In the genomic region with DNA sequence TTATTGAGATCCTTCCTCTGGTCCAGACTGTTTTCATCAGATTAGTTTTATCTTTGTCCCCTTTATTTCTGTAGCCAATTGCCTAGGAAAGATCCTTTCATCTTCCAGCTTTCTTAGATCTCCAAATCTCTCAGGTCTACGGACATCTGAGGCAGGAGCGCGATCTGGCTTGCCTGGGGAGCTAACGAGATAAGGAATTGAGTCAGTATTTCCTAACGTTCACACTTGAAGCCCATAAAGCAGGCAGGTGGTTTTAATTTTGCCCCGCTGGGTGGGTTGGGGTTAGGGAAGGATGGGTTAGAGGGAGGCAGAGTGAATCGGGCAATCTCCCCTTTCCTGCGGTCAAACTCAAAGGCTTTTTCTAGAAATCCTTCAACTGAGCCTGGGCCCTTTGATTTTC, we compare ENCODE assay signal across 10 cellular contexts. TPM values are rescaled to one million over a fixed set of nuclear protein-coding genes. Genes with fewer than 3 reads are reported as not detected.
A peak's percentile ranks its signal among the peaks of the same experiment; 100 is the strongest.
DNase-seq lines count a peak whose midpoint lies in the region; ATAC-seq and TF ChIP-seq lines count a peak whose summit lies in the region.
"Had no signal": no experiment of that assay in that cellular context is flagged by ENCODE, and none has a peak within 500 bp of the region (broad histone marks: within the 10 kb centered on the region; RNA-seq: fewer than 3 reads in every experiment).

No MANE protein-coding gene starts in this region.

- ATAC-seq in right cardiac atrium (no peak), Right ventricle myocardium inferior (no peak), upper lobe of right lung (no peak)

- no peaks in the 10 kb centered on the region for H3K36me3 Mint-ChIP-seq in mesothelial cell of epicardium

- no peaks in the 10 kb centered on the region for H3K27me3 Mint-ChIP-seq in mesothelial cell of epicardium (ENCODE audit: low read depth)

- peaks cover 8% of the 10 kb centered on the region for H3K4me1 Mint-ChIP-seq in mesothelial cell of epicardium

- WGBS in right cardiac atrium, result 67% methylated on average over 8 of the region's 8 CpGs

- H3K27ac Mint-ChIP-seq in mesothelial cell of epicardium, result peak overlapping the region; percentile 34

- intact Hi-C loops in right cardiac atrium (cut with DNase I), result loop anchor here in 3 of 4 donors (10.0 kb wide), 3 partner anchors 125 to 145 kb away; a partner anchor contains a TSS
- intact Hi-C loops in Right ventricle myocardium inferior (cut with DNase I), result loop anchor here (2.0 to 5.0 kb wide), 2 partner anchors 72 to 137 kb away; a partner anchor contains a TSS
- intact Hi-C loops in ascending aorta (cut with DNase I), result loop anchor here (1.0 to 5.0 kb wide), 4 partner anchors 96 to 141 kb away; a partner anchor contains a TSS
- intact Hi-C loops in upper lobe of right lung (cut with DNase I), result no loop called here

- H3K4me3 ChIP-seq in right cardiac atrium (ENCODE audit: low read length) (peak overlapping the region; percentile 29), ascending aorta (peak overlapping the region; percentile 81 to 90), upper lobe of right lung (peak overlapping the region; percentile 94)

- DNase-seq in right cardiac atrium (no peak), Right ventricle myocardium inferior (ENCODE audit: missing footprints) (no peak), ascending aorta (ENCODE audit: low spot score in 2 of 2) (no peak), mesothelial cell of epicardium (ENCODE audit: low spot score in 2 of 2, unreplicated experiment in 2 of 2) (no peak), upper lobe of right lung (no peak), NCI-H526 treated with DMSO at 0.1 percent for 48 hours (lab: John Stamatoyannopoulos, UW) (no peak), DMS 273 treated with DMSO at 0.1 percent for 48 hours (lab: John Stamatoyannopoulos, UW) (no peak), NCI-H1092 treated with DMSO at 0.1 percent for 48 hours (lab: John Stamatoyannopoulos, UW) (no peak)

- H3K36me3 ChIP-seq in ascending aorta (no peaks in the 10 kb centered on the region), upper lobe of right lung (no peaks in the 10 kb centered on the region)

- H3K27me3 ChIP-seq in right cardiac atrium (ENCODE audit: control insufficient read depth, insufficient read depth) (no peaks in the 10 kb centered on the region), ascending aorta (no peaks in the 10 kb centered on the region), upper lobe of right lung (no peaks in the 10 kb centered on the region)
- H3K27me3 ChIP-seq: BE2C, SJSA1 had no signal

- no peaks in the 10 kb centered on the region for H3K9me3 Mint-ChIP-seq in mesothelial cell of epicardium

- H3K4me3 Mint-ChIP-seq in mesothelial cell of epicardium, result peak overlapping the region; percentile 98

- TF ChIP-seq CTCF in ascending aorta (IDR thresholded peaks at IDR 0.05) (no peak), mesothelial cell of epicardium (IDR thresholded peaks at IDR 0.05; ENCODE audit: unreplicated experiment) (no peak), upper lobe of right lung (IDR thresholded peaks at IDR 0.05) (no peak)

- H3K27ac ChIP-seq in right cardiac atrium (ENCODE audit: low read length) (no peak overlapping the region), ascending aorta (no peak overlapping the region), upper lobe of right lung (no peak overlapping the region)
- H3K27ac ChIP-seq: SJSA1 had no signal

- H3K4me1 ChIP-seq in right cardiac atrium (ENCODE audit: control insufficient read depth, insufficient read depth, low read length) (no peaks in the 10 kb centered on the region), ascending aorta (peaks cover 0 to 7% of the 10 kb centered on the region in 2 donors), upper lobe of right lung (peaks cover 11% of the 10 kb centered on the region)
- H3K4me1 ChIP-seq: BE2C had no signal

- no peaks in the 10 kb centered on the region for H3K9me3 ChIP-seq in right cardiac atrium (ENCODE audit: control insufficient read depth, low read length)
- H3K9me3 ChIP-seq in ascending aorta, result no peaks in the 10 kb centered on the region
- H3K9me3 ChIP-seq in upper lobe of right lung, result no peaks in the 10 kb centered on the region
- H3K9me3 ChIP-seq: BE2C, SJSA1 had no signal

RNA-seq across cellular contexts. Expression of a gene that starts 0.7 kb away (rescaled TPM):
- 10 to 100 TPM in 1 of 4 donors, 1 to 10 TPM in 3; 5.7 to 15.8 (median 8.3) TPM for total RNA-seq in right cardiac atrium
- polyA plus RNA-seq in right cardiac atrium, result 5.4 TPM
- total RNA-seq in Right ventricle myocardium inferior, result 8.4 TPM
- 93.4 TPM for total RNA-seq in ascending aorta
- 54.8 to 65.5 TPM (median 61.8 TPM) in 3 replicates for total RNA-seq in mesothelial cell of epicardium
- 29.5 TPM for total RNA-seq in upper lobe of right lung

RNA-seq across cellular contexts. Expression of a gene that starts 38.0 kb away (rescaled TPM):
- total RNA-seq in right cardiac atrium (10 to 100 TPM in 2 of 4 donors, 1 to 10 TPM in 2; 8.3 to 11.2 (median 10.0) TPM), Right ventricle myocardium inferior (7.5 TPM), ascending aorta (17.7 TPM), mesothelial cell of epicardium (115 to 127 TPM (median 120 TPM) in 3 replicates), upper lobe of right lung (35.2 TPM)
- polyA plus RNA-seq in right cardiac atrium, result 8.8 TPM

RNA-seq across cellular contexts. Expression of a gene that starts 38.1 kb away (rescaled TPM):
- total RNA-seq in right cardiac atrium (10 to 100 TPM; 16.6 to 20.8 (median 17.7) TPM), Right ventricle myocardium inferior (15.3 TPM), ascending aorta (36.0 TPM), mesothelial cell of epicardium (21.6 to 26.5 TPM (median 21.8 TPM) in 3 replicates), upper lobe of right lung (20.2 TPM)
- polyA plus RNA-seq in right cardiac atrium, result 14.7 TPM

RNA-seq across cellular contexts. Expression of a gene that starts 50.4 kb away (rescaled TPM):
- total RNA-seq in right cardiac atrium (10 to 100 TPM; 29.2 to 46.1 (median 32.7) TPM), Right ventricle myocardium inferior (51.1 TPM), ascending aorta (27.7 TPM), mesothelial cell of epicardium (36.0 to 39.4 TPM (median 37.8 TPM) in 3 replicates), upper lobe of right lung (38.5 TPM)
- polyA plus RNA-seq in right cardiac atrium, result 32.8 TPM

RNA-seq across cellular contexts. Expression of a gene that starts 50.5 kb away (rescaled TPM):
- total RNA-seq in right cardiac atrium (10 to 100 TPM; 14.4 to 17.1 (median 15.3) TPM), Right ventricle myocardium inferior (18.6 TPM), ascending aorta (79.7 TPM), mesothelial cell of epicardium (31.4 to 34.1 TPM (median 32.9 TPM) in 3 replicates), upper lobe of right lung (18.3 TPM)
- 7.9 TPM for polyA plus RNA-seq in right cardiac atrium

Comparison
In these comparisons a context has a peak if more than half of its experiments do, and no peak if none do; other contexts are left out.
1. H3K4me3 ChIP-seq: peak in every context shown above with its lines; median percentile 94 in upper lobe of right lung; 86 in ascending aorta; 29 in right cardiac atrium.